In genomic region chr19:17236414-17236716, GRCh38 we compare ENCODE assay signal across 8 cellular contexts. TPM values are rescaled to one million over a fixed set of nuclear protein-coding genes. Genes with fewer than 3 reads are reported as not detected.
DNase-seq lines count a peak whose midpoint lies in the region; ATAC-seq and TF ChIP-seq lines count a peak whose summit lies in the region.

No MANE protein-coding gene starts in this region.

- H3K9me3 Mint-ChIP-seq in activated CD4-positive, alpha-beta T cell treated with anti-CD3 and anti-CD28 coated beads, Interleukin-2, amount 10 ng/mL, durations not matched to agents 7 days and 5 days = no peaks in the 10 kb centered on the region
- no peaks in the 10 kb centered on the region for H3K9me3 Mint-ChIP-seq in immature natural killer cell

- TF ChIP-seq EP300 in SK-N-SH (IDR thresholded peaks at IDR 0.05; ENCODE audit: borderline replicate concordance in 1 of 2, low read depth in 1 of 2, low read length in 1 of 2) = no peak

- peaks cover 17% of the 10 kb centered on the region for H3K4me1 Mint-ChIP-seq in activated CD4-positive, alpha-beta T cell treated with anti-CD3 and anti-CD28 coated beads, Interleukin-2, amount 10 ng/mL, durations not matched to agents 7 days and 5 days
- peaks cover 7 to 10% of the 10 kb centered on the region in 2 donors for H3K4me1 Mint-ChIP-seq in immature natural killer cell

- H3K9me3 ChIP-seq in SK-N-SH = no peaks in the 10 kb centered on the region
- no peaks in the 10 kb centered on the region for H3K9me3 ChIP-seq in subcutaneous abdominal adipose tissue (ENCODE audit: control insufficient read depth in 5 of 5, low read length in 5 of 5)

- peaks cover 18% of the 10 kb centered on the region for H4K20me1 ChIP-seq in SK-N-SH (ENCODE audit: insufficient read depth)

- H3K9ac ChIP-seq in SK-N-SH = no peak overlapping the region
- peak overlapping the region in 1 of 5 donors; percentile 4 for H3K9ac ChIP-seq in subcutaneous abdominal adipose tissue (ENCODE audit: low read length in 5 of 5)

- peaks cover 71% of the 10 kb centered on the region for H3K79me2 ChIP-seq in SK-N-SH (ENCODE audit: insufficient read depth)

- H3K4me3 Mint-ChIP-seq in activated CD4-positive, alpha-beta T cell treated with anti-CD3 and anti-CD28 coated beads, Interleukin-2, amount 10 ng/mL, durations not matched to agents 7 days and 5 days = peak overlapping the region; percentile 49
- H3K4me3 Mint-ChIP-seq in immature natural killer cell = peak overlapping the region in 3 of 5 donors; percentile 6 to 35 (median 21)

- POLR2A ChIA-PET in activated CD4-positive, alpha-beta T cell treated with anti-CD3 and anti-CD28 coated beads, Interleukin-2, amount 10 ng/mL, durations not matched to agents 7 days and 5 days (lab: Charles Lee) = no interaction called here
- POLR2A ChIA-PET in SK-N-SH (lab: Yijun Ruan, JAX) = interaction anchor here (2.3 to 2.4 kb wide), 2 partner anchors 10 to 21 kb away, joined by 12 read pairs; partner anchors contain the start of genes OCEL1 and USE1

- no peak for DNase-seq in activated CD4-positive, alpha-beta T cell treated with anti-CD3 and anti-CD28 coated beads, Interleukin-2, amount 10 ng/mL, durations not matched to agents 7 days and 5 days
- no peak for DNase-seq in activated CD4-positive, alpha-beta T cell treated with anti-CD3 and anti-CD28 coated beads, Interleukin-2, amount 50 U/mL, for 4 hours
- no peak for DNase-seq in SK-N-SH
- DNase-seq in immature natural killer cell = no peak
- no peak for DNase-seq in head of caudate nucleus
- DNase-seq in Ammon's horn (ENCODE audit: low spot score) = no peak

- WGBS in SK-N-SH (ENCODE audit: low lambda C conversion rate) = no CpG with 5 or more reads among the region's 1 CpG

- peaks cover 16% of the 10 kb centered on the region for H3F3A ChIP-seq in SK-N-SH (replicated peaks; ENCODE audit: insufficient read depth)

- CTCF ChIA-PET in activated CD4-positive, alpha-beta T cell treated with anti-CD3 and anti-CD28 coated beads, Interleukin-2, amount 10 ng/mL, durations not matched to agents 7 days and 5 days (lab: Charles Lee) = interaction anchor here (1.2 to 3.6 kb wide), 3 partner anchors 10 to 160 kb away, joined by 4 to 13 read pairs (median 12); partner anchors contain the start of genes ANKLE1 and OCEL1
- CTCF ChIA-PET in SK-N-SH (lab: Yijun Ruan, JAX) = interaction anchor here (0.6 to 4.4 kb wide), 4 partner anchors 8 to 46 kb away, joined by 3 to 29 read pairs (median 6); partner anchors contain the start of genes ANKLE1 and USE1

- no peak overlapping the region for H2AFZ ChIP-seq in SK-N-SH (ENCODE audit: low read depth)

- peaks cover 3% of the 10 kb centered on the region for H3K36me3 Mint-ChIP-seq in activated CD4-positive, alpha-beta T cell treated with anti-CD3 and anti-CD28 coated beads, Interleukin-2, amount 10 ng/mL, durations not matched to agents 7 days and 5 days (ENCODE audit: low read depth)
- no peaks in the 10 kb centered on the region for H3K36me3 Mint-ChIP-seq in immature natural killer cell

- H3K4me1 ChIP-seq in SK-N-SH (ENCODE audit: control insufficient read depth in 1 of 2, insufficient read depth in 2 of 2, low read depth in 1 of 2, low read length in 1 of 2) = peaks cover 13 to 24% of the 10 kb centered on the region in 2 experiments; a peak in 3 of 4 replicates
- peaks cover 0 to 50% (median 42%) of the 10 kb centered on the region in 5 donors for H3K4me1 ChIP-seq in subcutaneous abdominal adipose tissue (ENCODE audit: control insufficient read depth in 5 of 5, insufficient read depth in 5 of 5, low read length in 5 of 5)

- intact Hi-C loops in head of caudate nucleus (cut with DNase I) = loop anchor here (10.0 kb wide), 1 partner anchor 172 kb away; no protein-coding TSS in a partner anchor

- peak overlapping the region; percentile 59; the same call in 1 of the 2 replicates for H3K4me2 ChIP-seq in SK-N-SH

- TF ChIP-seq RAD21 in SK-N-SH (IDR thresholded peaks at IDR 0.05; ENCODE audit: low read length) = no peak

- H3K36me3 ChIP-seq in SK-N-SH (replicated peaks in 1 of 2; ENCODE audit: control insufficient read depth in 1 of 2, insufficient read depth in 2 of 2, low read length in 1 of 2) = peaks cover 16% of the 10 kb centered on the region in 2 experiments
- peaks cover 0 to 41% (median 25%) of the 10 kb centered on the region in 5 donors for H3K36me3 ChIP-seq in subcutaneous abdominal adipose tissue (ENCODE audit: control insufficient read depth in 5 of 5, insufficient read depth in 5 of 5, low read length in 5 of 5)

- no peak for ATAC-seq in HG03432 (IDR thresholded peaks at IDR 0.05; ENCODE audit: unreplicated experiment)

- H3K4me3 ChIP-seq in SK-N-SH (ENCODE audit: low read depth in 2 of 2, low read length in 1 of 2) = no peak overlapping the region
- no peak overlapping the region for H3K4me3 ChIP-seq in subcutaneous abdominal adipose tissue (ENCODE audit: low read depth in 1 of 5, low read length in 5 of 5)

- no peaks in the 10 kb centered on the region for H3K27me3 Mint-ChIP-seq in activated CD4-positive, alpha-beta T cell treated with anti-CD3 and anti-CD28 coated beads, Interleukin-2, amount 10 ng/mL, durations not matched to agents 7 days and 5 days
- peaks cover 0 to 7% (median 1%) of the 10 kb centered on the region in 3 donors for H3K27me3 Mint-ChIP-seq in immature natural killer cell (ENCODE audit: low read depth in 3 of 3)

- H3K9me2 ChIP-seq in SK-N-SH = no peaks in the 10 kb centered on the region

- no peak overlapping the region for H3K27ac Mint-ChIP-seq in activated CD4-positive, alpha-beta T cell treated with anti-CD3 and anti-CD28 coated beads, Interleukin-2, amount 10 ng/mL, durations not matched to agents 7 days and 5 days
- no peak overlapping the region for H3K27ac Mint-ChIP-seq in immature natural killer cell

- peak overlapping the region; percentile 48 to 84; a peak in 3 of 4 replicates for H3K27ac ChIP-seq in SK-N-SH (ENCODE audit: low read depth in 2 of 2, low read length in 1 of 2)
- H3K27ac ChIP-seq in subcutaneous abdominal adipose tissue (ENCODE audit: low read depth, low read length) = peak overlapping the region; percentile 41

- TF ChIP-seq CTCF in SK-N-SH (IDR thresholded peaks at IDR 0.05) = no peak

- H3K27me3 ChIP-seq in SK-N-SH (ENCODE audit: insufficient read depth) = no peaks in the 10 kb centered on the region
- no peaks in the 10 kb centered on the region for H3K27me3 ChIP-seq in subcutaneous abdominal adipose tissue (ENCODE audit: control insufficient read depth in 5 of 5, insufficient read depth in 4 of 5, low read length in 5 of 5)

TF ChIP-seq in SK-N-SH, 30 proteins besides CTCF, POLR2A, EP300 and RAD21:
- TF ChIP-seq NFIC (IDR thresholded peaks at IDR 0.05; ENCODE audit: borderline replicate concordance) (no peak), RFX5 (IDR thresholded peaks at IDR 0.05; ENCODE audit: low read length) (no peak)

RNA-seq across cellular contexts. Expression of gene NR2F6, which starts 9.4 kb away (rescaled TPM):
- total RNA-seq in activated CD4-positive, alpha-beta T cell treated with anti-CD3 and anti-CD28 coated beads, Interleukin-2, amount 10 ng/mL, durations not matched to agents 7 days and 5 days = 1 to 10 TPM; 3.6 to 3.8 TPM
- polyA plus RNA-seq in SK-N-SH (2012; rRNA removed) (31.7 and 37.3 TPM in 2 replicates), immature natural killer cell (1 to 10 TPM in 1 of 3 donors, under 1 TPM in 2; 0.67 to 1.4 (median 0.94) TPM)
- polyA plus RNA-seq in SK-N-SH (2012; cell fraction: cytosol; rRNA removed) = 16.0 and 27.7 TPM in 2 replicates
- polyA plus RNA-seq in SK-N-SH (2012; cell fraction: nucleus; rRNA removed) = 33.4 and 46.3 TPM in 2 replicates

RNA-seq across cellular contexts. Expression of gene OCEL1, which starts 10.3 kb away (rescaled TPM):
- total RNA-seq in activated CD4-positive, alpha-beta T cell treated with anti-CD3 and anti-CD28 coated beads, Interleukin-2, amount 10 ng/mL, durations not matched to agents 7 days and 5 days = 10 to 100 TPM; 19.6 to 23.1 TPM
- polyA plus RNA-seq in SK-N-SH (2012; rRNA removed) (9.1 and 9.8 TPM in 2 replicates), immature natural killer cell (10 to 100 TPM; 31.4 to 51.3 (median 42.3) TPM)
- polyA plus RNA-seq in SK-N-SH (2012; cell fraction: cytosol; rRNA removed) = 6.5 and 8.9 TPM in 2 replicates
- polyA plus RNA-seq in SK-N-SH (2012; cell fraction: nucleus; rRNA removed) = 18.3 and 24.7 TPM in 2 replicates

RNA-seq across cellular contexts. Expression of gene USE1, which starts 21.2 kb away (rescaled TPM):
- total RNA-seq in activated CD4-positive, alpha-beta T cell treated with anti-CD3 and anti-CD28 coated beads, Interleukin-2, amount 10 ng/mL, durations not matched to agents 7 days and 5 days = 10 to 100 TPM; 23.3 to 24.7 TPM
- polyA plus RNA-seq in SK-N-SH (2012; rRNA removed) (63.9 and 81.8 TPM in 2 replicates), immature natural killer cell (10 to 100 TPM; 35.4 to 42.0 (median 38.8) TPM)
- polyA plus RNA-seq in SK-N-SH (2012; cell fraction: cytosol; rRNA removed) = 50.5 and 51.0 TPM in 2 replicates
- polyA plus RNA-seq in SK-N-SH (2012; cell fraction: nucleus; rRNA removed) = 75.2 and 100 TPM in 2 replicates

RNA-seq across cellular contexts. Expression of gene USHBP1, which starts 28.2 kb away (rescaled TPM):
- total RNA-seq in activated CD4-positive, alpha-beta T cell treated with anti-CD3 and anti-CD28 coated beads, Interleukin-2, amount 10 ng/mL, durations not matched to agents 7 days and 5 days = under 1 TPM in 1 of 2 experiments, not detected in 1; 0.27 TPM
- polyA plus RNA-seq in SK-N-SH (2012; rRNA removed) = 0.03 and 0.05 TPM in 2 replicates
- polyA plus RNA-seq in SK-N-SH (2012; cell fraction: cytosol; rRNA removed) = 0.01 TPM in 2 replicates
- polyA plus RNA-seq in SK-N-SH (2012; cell fraction: nucleus; rRNA removed) = 0.02 and 0.06 TPM in 2 replicates
- polyA plus RNA-seq in immature natural killer cell = not detected

RNA-seq across cellular contexts. Expression of gene BABAM1, which starts 30.9 kb away (rescaled TPM):
- 100 to 1,000 TPM; 111 to 113 TPM for total RNA-seq in activated CD4-positive, alpha-beta T cell treated with anti-CD3 and anti-CD28 coated beads, Interleukin-2, amount 10 ng/mL, durations not matched to agents 7 days and 5 days
- 192 TPM in 2 replicates for polyA plus RNA-seq in SK-N-SH (2012; rRNA removed)
- 112 and 137 TPM in 2 replicates for polyA plus RNA-seq in SK-N-SH (2012; cell fraction: cytosol; rRNA removed)
- polyA plus RNA-seq in SK-N-SH (2012; cell fraction: nucleus; rRNA removed) = 286 and 348 TPM in 2 replicates
- polyA plus RNA-seq in immature natural killer cell = 100 to 1,000 TPM; 135 to 218 (median 141) TPM

Comparison
In these comparisons a context has a peak if more than half of its experiments do, and no peak if none do; other contexts are left out.
1. RNA of gene NR2F6, which starts 9.4 kb away (polyA plus RNA-seq): 16.0 to 46.3 TPM in SK-N-SH; 0.67 to 1.4 TPM in immature natural killer cell; every median in the first group is over 4 times any median in the second.